ENCODE assay signal across 23 cellular contexts in the genomic region with DNA sequence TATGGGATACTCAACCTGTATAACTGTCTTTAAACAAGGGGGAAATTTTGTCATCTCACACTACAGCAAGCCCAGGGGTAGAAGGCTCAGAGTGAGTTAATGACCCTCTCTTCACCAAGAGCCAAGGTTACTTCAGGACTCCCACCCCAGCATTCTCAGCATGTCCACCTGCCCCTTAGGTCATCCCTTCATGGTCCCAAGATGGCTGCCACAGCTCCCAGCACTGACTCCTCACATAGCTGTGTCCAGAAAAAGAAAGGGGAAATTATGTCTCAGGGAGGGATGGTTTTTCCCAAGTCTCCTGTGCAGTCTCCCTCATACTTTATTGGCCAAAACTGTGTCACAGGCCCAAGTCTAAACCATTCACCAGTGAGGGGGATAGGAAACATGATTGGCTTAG. TPM values are rescaled to one million over a fixed set of nuclear protein-coding genes. Genes with fewer than 3 reads are reported as not detected.
A peak's percentile ranks its signal among the peaks of the same experiment; 100 is the strongest.
DNase-seq lines count a peak whose midpoint lies in the region; ATAC-seq lines count a peak whose summit lies in the region.
"Had no signal": no experiment of that assay in that cellular context is flagged by ENCODE, and none has a peak within 500 bp of the region (broad histone marks: within the 10 kb centered on the region; RNA-seq: fewer than 3 reads in every experiment).

No MANE protein-coding gene starts in this region.

- H2AK5ac ChIP-seq in mesenchymal stem cell (ENCODE audit: low read length, severe bottlenecking) = peak overlapping the region; percentile 0

- no peak overlapping the region for H4K8ac ChIP-seq in mesenchymal stem cell (ENCODE audit: low read length)

- H3K36me3 Mint-ChIP-seq in activated naive CD8-positive, alpha-beta T cell treated with anti-CD3 and anti-CD28 coated beads, Interleukin-2, amount 50 U/mL, for 24 hours (ENCODE audit: low read depth) = peaks cover 50% of the 10 kb centered on the region
- H3K36me3 Mint-ChIP-seq in activated naive CD8-positive, alpha-beta T cell treated with anti-CD3 and anti-CD28 coated beads for 36 hours = peaks cover 44% of the 10 kb centered on the region
- H3K36me3 Mint-ChIP-seq in stimulated activated effector memory CD8-positive, alpha-beta T cell treated with anti-CD3 and anti-CD28 coated beads, Interleukin-12 subunit alpha, Interleukin-12 subunit beta, amount 100 ng/mL, for 72 hours = peaks cover 97% of the 10 kb centered on the region

- ATAC-seq in activated naive CD8-positive, alpha-beta T cell treated with anti-CD3 and anti-CD28 coated beads, Interleukin-2, amount 50 U/mL, for 24 hours = no peak
- no peak for ATAC-seq in stimulated activated effector memory CD8-positive, alpha-beta T cell treated with anti-CD3 and anti-CD28 coated beads, Interleukin-12 subunit alpha, Interleukin-12 subunit beta, amount 100 ng/mL, for 72 hours
- ATAC-seq in HG03432 (IDR thresholded peaks at IDR 0.05; ENCODE audit: unreplicated experiment) (no peak), GM21619 (IDR thresholded peaks at IDR 0.05; ENCODE audit: unreplicated experiment) (no peak)
- ATAC-seq: left ventricle myocardium superior; naive thymus-derived CD4-positive, alpha-beta T cell had no signal

- H2BK120ac ChIP-seq in mesenchymal stem cell (ENCODE audit: low read depth, low read length) = no peak overlapping the region

- H3K14ac ChIP-seq in mesenchymal stem cell (ENCODE audit: low read length in 2 of 2) = no peak overlapping the region

- H3K4me1 ChIP-seq in SJCRH30 (peaks cover 23% of the 10 kb centered on the region), mesenchymal stem cell (ENCODE audit: control insufficient read depth, insufficient read depth, low read depth, low read length) (peaks cover 40% of the 10 kb centered on the region)

- peaks cover 28% of the 10 kb centered on the region for H3K79me1 ChIP-seq in mesenchymal stem cell (replicated peaks; ENCODE audit: low read length, poor library complexity, severe bottlenecking)

- H3K27me3 ChIP-seq in SJCRH30 = no peaks in the 10 kb centered on the region
- H3K27me3 ChIP-seq in mesenchymal stem cell (ENCODE audit: control insufficient read depth in 1 of 2, insufficient read depth in 1 of 2, low read length in 2 of 2) = no peaks in the 10 kb centered on the region

- H3K4me1 Mint-ChIP-seq in activated naive CD8-positive, alpha-beta T cell treated with anti-CD3 and anti-CD28 coated beads, Interleukin-2, amount 50 U/mL, for 24 hours = peaks cover 22% of the 10 kb centered on the region
- peaks cover 8% of the 10 kb centered on the region for H3K4me1 Mint-ChIP-seq in activated naive CD8-positive, alpha-beta T cell treated with anti-CD3 and anti-CD28 coated beads for 36 hours
- H3K4me1 Mint-ChIP-seq in stimulated activated effector memory CD8-positive, alpha-beta T cell treated with anti-CD3 and anti-CD28 coated beads, Interleukin-12 subunit alpha, Interleukin-12 subunit beta, amount 100 ng/mL, for 72 hours = peaks cover 9% of the 10 kb centered on the region

- no peak overlapping the region for H2BK15ac ChIP-seq in mesenchymal stem cell (ENCODE audit: low read depth, poor library complexity, severe bottlenecking)

- H3K9me3 ChIP-seq in SJCRH30 (replicated peaks) (no peaks in the 10 kb centered on the region), mesenchymal stem cell (ENCODE audit: control insufficient read depth, low read length) (no peaks in the 10 kb centered on the region)

- H3K4ac ChIP-seq in mesenchymal stem cell (ENCODE audit: low read depth in 1 of 2, low read length in 2 of 2) = no peak overlapping the region

- no peak overlapping the region for H2BK12ac ChIP-seq in mesenchymal stem cell (ENCODE audit: low read length in 2 of 2)

- H3K4me2 ChIP-seq in mesenchymal stem cell (ENCODE audit: low read length, poor library complexity, severe bottlenecking) = no peak overlapping the region
- H3K4me2 ChIP-seq: KMS-11 had no signal

- no peak overlapping the region for H2BK5ac ChIP-seq in mesenchymal stem cell (ENCODE audit: low read depth, low read length, poor library complexity, severe bottlenecking)

- H3K23ac ChIP-seq in mesenchymal stem cell (ENCODE audit: low read length in 2 of 2) = no peak overlapping the region

- DNase-seq in activated naive CD8-positive, alpha-beta T cell treated with anti-CD3 and anti-CD28 coated beads, Interleukin-2, amount 50 U/mL, for 24 hours = no peak
- no peak for DNase-seq in activated naive CD8-positive, alpha-beta T cell treated with anti-CD3 and anti-CD28 coated beads for 36 hours
- DNase-seq in SJCRH30 = peak in 1 of 2 experiments; percentile 33
- no peak for DNase-seq in mesenchymal stem cell
- DNase-seq in stimulated activated effector memory CD8-positive, alpha-beta T cell treated with anti-CD3 and anti-CD28 coated beads, Interleukin-12 subunit alpha, Interleukin-12 subunit beta, amount 100 ng/mL, for 72 hours (ENCODE audit: low spot score in 2 of 2) = no peak
- no peak for DNase-seq in activated effector memory CD4-positive, alpha-beta T cell treated with Interleukin-2 at 50 U/mL for 16 hours
- DNase-seq: activated naive CD8-positive, alpha-beta T cell treated with anti-CD3 and anti-CD28 coated beads, Interleukin-2, amount 10 ng/mL, durations not matched to agents 7 days and 5 days; COR-L47; DMS79; GDM1; head of caudate nucleus; left ventricle myocardium superior; naive thymus-derived CD4-positive, alpha-beta T cell; NCI-H1417 treated with DMSO at 0.1 percent for 48 hours; NCI-H2081 treated with DMSO at 0.1 percent for 48 hours; NCI-H345; NCI-H748 treated with DMSO at 0.1 percent for 48 hours; stimulated activated CD4-positive, alpha-beta T cell treated with anti-CD3 and anti-CD28 coated beads, Interleukin-2, amount 100 ng/mL, for 24 hours; substantia nigra had no signal

- peaks cover 58% of the 10 kb centered on the region for H3K36me3 ChIP-seq in SJCRH30
- peaks cover 52 to 91% of the 10 kb centered on the region in 2 experiments for H3K36me3 ChIP-seq in mesenchymal stem cell (ENCODE audit: control insufficient read depth in 1 of 2, insufficient read depth in 2 of 2, low read depth in 1 of 2, low read length in 2 of 2)

- no peak overlapping the region for H4K91ac ChIP-seq in mesenchymal stem cell (ENCODE audit: low read length)

- H3K4me3 Mint-ChIP-seq in activated naive CD8-positive, alpha-beta T cell treated with anti-CD3 and anti-CD28 coated beads, Interleukin-2, amount 50 U/mL, for 24 hours = no peak overlapping the region
- no peak overlapping the region for H3K4me3 Mint-ChIP-seq in activated naive CD8-positive, alpha-beta T cell treated with anti-CD3 and anti-CD28 coated beads for 36 hours
- H3K4me3 Mint-ChIP-seq in stimulated activated effector memory CD8-positive, alpha-beta T cell treated with anti-CD3 and anti-CD28 coated beads, Interleukin-12 subunit alpha, Interleukin-12 subunit beta, amount 100 ng/mL, for 72 hours = no peak overlapping the region
- H3K4me3 Mint-ChIP-seq: activated naive CD8-positive, alpha-beta T cell treated with anti-CD3 and anti-CD28 coated beads, Interleukin-2, amount 10 ng/mL, durations not matched to agents 7 days and 5 days; naive thymus-derived CD4-positive, alpha-beta T cell had no signal

- H3K18ac ChIP-seq in mesenchymal stem cell (ENCODE audit: low read depth in 1 of 2, low read length in 2 of 2) = no peak overlapping the region

- no peak overlapping the region for H2AFZ ChIP-seq in mesenchymal stem cell (ENCODE audit: low read depth, low read length)

- H3K4me3 ChIP-seq in SJCRH30 (no peak overlapping the region), mesenchymal stem cell (ENCODE audit: insufficient read depth in 1 of 2, low read depth in 1 of 2, low read length in 2 of 2) (no peak overlapping the region)
- H3K4me3 ChIP-seq: SK-N-MC had no signal

- H3K27ac Mint-ChIP-seq in activated naive CD8-positive, alpha-beta T cell treated with anti-CD3 and anti-CD28 coated beads, Interleukin-2, amount 50 U/mL, for 24 hours = peak overlapping the region; percentile 27
- H3K27ac Mint-ChIP-seq in activated naive CD8-positive, alpha-beta T cell treated with anti-CD3 and anti-CD28 coated beads for 36 hours = no peak overlapping the region
- peak overlapping the region; percentile 94 for H3K27ac Mint-ChIP-seq in stimulated activated effector memory CD8-positive, alpha-beta T cell treated with anti-CD3 and anti-CD28 coated beads, Interleukin-12 subunit alpha, Interleukin-12 subunit beta, amount 100 ng/mL, for 72 hours
- H3K27ac Mint-ChIP-seq: activated naive CD8-positive, alpha-beta T cell treated with anti-CD3 and anti-CD28 coated beads, Interleukin-2, amount 10 ng/mL, durations not matched to agents 7 days and 5 days had no signal

- H3K9ac ChIP-seq in mesenchymal stem cell (ENCODE audit: low read length) = peak overlapping the region; percentile 42
- H3K9ac ChIP-seq: KMS-11 had no signal

- H3K27ac ChIP-seq in SJCRH30 = peak overlapping the region; percentile 63
- peak overlapping the region; percentile 65 for H3K27ac ChIP-seq in mesenchymal stem cell (ENCODE audit: low read length, poor library complexity, severe bottlenecking)
- H3K27ac ChIP-seq: KMS-11, SK-N-MC had no signal

- no peaks in the 10 kb centered on the region for H3K27me3 Mint-ChIP-seq in activated naive CD8-positive, alpha-beta T cell treated with anti-CD3 and anti-CD28 coated beads, Interleukin-2, amount 50 U/mL, for 24 hours
- H3K27me3 Mint-ChIP-seq in activated naive CD8-positive, alpha-beta T cell treated with anti-CD3 and anti-CD28 coated beads for 36 hours = no peaks in the 10 kb centered on the region
- H3K27me3 Mint-ChIP-seq: activated naive CD8-positive, alpha-beta T cell treated with anti-CD3 and anti-CD28 coated beads, Interleukin-2, amount 10 ng/mL, durations not matched to agents 7 days and 5 days; naive thymus-derived CD4-positive, alpha-beta T cell had no signal

- no peaks in the 10 kb centered on the region for H3K9me3 Mint-ChIP-seq in activated naive CD8-positive, alpha-beta T cell treated with anti-CD3 and anti-CD28 coated beads, Interleukin-2, amount 50 U/mL, for 24 hours
- no peaks in the 10 kb centered on the region for H3K9me3 Mint-ChIP-seq in activated naive CD8-positive, alpha-beta T cell treated with anti-CD3 and anti-CD28 coated beads for 36 hours
- H3K9me3 Mint-ChIP-seq in stimulated activated effector memory CD8-positive, alpha-beta T cell treated with anti-CD3 and anti-CD28 coated beads, Interleukin-12 subunit alpha, Interleukin-12 subunit beta, amount 100 ng/mL, for 72 hours = no peaks in the 10 kb centered on the region
- H3K9me3 Mint-ChIP-seq: activated naive CD8-positive, alpha-beta T cell treated with anti-CD3 and anti-CD28 coated beads, Interleukin-2, amount 10 ng/mL, durations not matched to agents 7 days and 5 days had no signal

RNA-seq across cellular contexts. Expression of a gene that starts 36.9 kb away (rescaled TPM):
- total RNA-seq in activated naive CD8-positive, alpha-beta T cell treated with anti-CD3 and anti-CD28 coated beads for 36 hours = 100 to 1,000 TPM; 137 to 142 TPM
- total RNA-seq in SJCRH30 (2014; rRNA removed; shearing (Covaris generic)) = 101 and 105 TPM in 2 replicates
- 291 TPM for polyA plus RNA-seq in mesenchymal stem cell (2013, experiment 1 of 2)
- polyA plus RNA-seq in mesenchymal stem cell (2013, experiment 2 of 2) = 287 TPM

RNA-seq across cellular contexts. Expression of a gene that starts 53.9 kb away (rescaled TPM):
- under 1 TPM; 0.36 to 0.37 TPM for total RNA-seq in activated naive CD8-positive, alpha-beta T cell treated with anti-CD3 and anti-CD28 coated beads for 36 hours
- 71.6 and 73.9 TPM in 2 replicates for total RNA-seq in SJCRH30 (2014; rRNA removed; shearing (Covaris generic))
- polyA plus RNA-seq in mesenchymal stem cell (2013, experiment 1 of 2) = 260 TPM
- 254 TPM for polyA plus RNA-seq in mesenchymal stem cell (2013, experiment 2 of 2)
- polyA plus RNA-seq: naive thymus-derived CD4-positive, alpha-beta T cell had no signal

Comparison
In these comparisons a context has a peak if more than half of its experiments do, and no peak if none do; other contexts are left out.
1. RNA of a gene that starts 53.9 kb away (total RNA-seq): 71.6 to 73.9 TPM in SJCRH30; 0.36 to 0.37 TPM in activated naive CD8-positive, alpha-beta T cell treated with anti-CD3 and anti-CD28 coated beads for 36 hours; every median in the first group is over 10 times any median in the second.